ENCODE assay signal across 8 cellular contexts in the genomic region with DNA sequence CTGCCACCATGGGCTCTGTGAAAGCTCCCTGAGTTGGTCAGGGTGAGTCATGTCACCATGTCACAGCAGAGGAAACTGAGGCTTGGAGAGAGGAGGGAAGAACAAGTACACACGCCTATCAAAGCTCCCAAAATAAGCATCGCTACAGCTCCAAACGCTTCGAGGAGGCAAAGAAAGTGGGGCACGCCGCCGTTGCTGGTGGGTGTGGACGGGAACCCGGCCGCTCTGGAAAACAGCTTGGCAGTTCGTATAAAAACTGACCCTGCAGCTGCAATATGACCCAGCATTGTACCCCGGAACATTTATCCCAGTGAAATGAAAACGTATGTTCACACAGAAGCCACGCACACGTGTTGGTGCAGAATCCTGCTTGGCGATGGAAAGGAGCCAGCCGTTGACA.
"Had no signal": no experiment of that assay in that cellular context is flagged by ENCODE, and none has a peak within 500 bp of the region (broad histone marks: within the 10 kb centered on the region; RNA-seq: fewer than 3 reads in every experiment).

No MANE protein-coding gene starts in this region.

- H3K27ac ChIP-seq: GM23248 had no signal

- H3K9me3 Mint-ChIP-seq: H9 had no signal

- FAIRE-seq: H54, HTR-8/SVneo, K562 had no signal

- DNase-seq: GM23248, GOT3, H9, HCEC 1CT, IMR-90 had no signal

- H2AFZ ChIP-seq: GM23248 had no signal

- H3K4me3 ChIP-seq: GM23248, K562 had no signal

- H3K9ac ChIP-seq: GM23248 had no signal

- ATAC-seq: K562 had no signal
